ENCODE assay signal across 11 cellular contexts in genomic region chr14:93375673-93376156, GRCh38. TPM values are rescaled to one million over a fixed set of nuclear protein-coding genes. Genes with fewer than 3 reads are reported as not detected.
DNase-seq lines count a peak whose midpoint lies in the region; ATAC-seq and TF ChIP-seq lines count a peak whose summit lies in the region.
"Had no signal": no experiment of that assay in that cellular context is flagged by ENCODE, and none has a peak within 500 bp of the region (broad histone marks: within the 10 kb centered on the region; RNA-seq: fewer than 3 reads in every experiment).

No MANE protein-coding gene starts in this region.

- H3K4me3 Mint-ChIP-seq in type B pancreatic cell = no peak overlapping the region
- no peak overlapping the region for H3K4me3 Mint-ChIP-seq in activated CD4-positive, alpha-beta T cell treated with anti-CD3 and anti-CD28 coated beads for 36 hours
- H3K4me3 Mint-ChIP-seq in natural killer cell treated with Interleukin-12 subunit alpha and Interleukin-12 subunit beta and Interleukin-15 and Interleukin-18, amount 100 ng/mL, for 72 hours = no peak overlapping the region

- intact Hi-C loops in activated CD4-positive, alpha-beta T cell treated with anti-CD3 and anti-CD28 coated beads for 36 hours (cut with DNase I, micrococcal nuclease) = no loop called here

- DNase-seq in GM12865 (ENCODE audit: low read depth) (peak; percentile 92), NOMO-1 treated with dmso at 0.1 percent for 144 hours (lab: John Stamatoyannopoulos, UW; ENCODE audit: unreplicated experiment) (peak; percentile 80), NCI-H510A (lab: John Stamatoyannopoulos, UW) (no peak), type B pancreatic cell (ENCODE audit: extremely low spot score, unreplicated experiment) (no peak)
- no peak for DNase-seq in activated CD4-positive, alpha-beta T cell treated with anti-CD3 and anti-CD28 coated beads for 36 hours
- no peak for DNase-seq in natural killer cell treated with Interleukin-12 subunit alpha and Interleukin-12 subunit beta and Interleukin-15 and Interleukin-18, amount 100 ng/mL, for 72 hours (ENCODE audit: low spot score)
- DNase-seq: COR-L47, NCI-H510A treated with DMSO at 0.1 percent for 48 hours had no signal

- no peak overlapping the region for H3K4me3 ChIP-seq in GM12865 (ENCODE audit: low read depth, low read length)
- H3K4me3 ChIP-seq: cardiac muscle cell had no signal

- H3K9me3 Mint-ChIP-seq in type B pancreatic cell = peaks cover 7% of the 10 kb centered on the region
- no peaks in the 10 kb centered on the region for H3K9me3 Mint-ChIP-seq in activated CD4-positive, alpha-beta T cell treated with anti-CD3 and anti-CD28 coated beads for 36 hours (ENCODE audit: low read depth)
- H3K9me3 Mint-ChIP-seq in natural killer cell treated with Interleukin-12 subunit alpha and Interleukin-12 subunit beta and Interleukin-15 and Interleukin-18, amount 100 ng/mL, for 72 hours = no peaks in the 10 kb centered on the region

- ATAC-seq in GM19455 (IDR thresholded peaks at IDR 0.05; ENCODE audit: unreplicated experiment) = peak; percentile 92
- ATAC-seq in HG03060 (IDR thresholded peaks at IDR 0.05; ENCODE audit: low read depth, unreplicated experiment) = peak; percentile 95
- ATAC-seq in activated CD4-positive, alpha-beta T cell treated with anti-CD3 and anti-CD28 coated beads for 36 hours = no peak
- no peak for ATAC-seq in natural killer cell treated with Interleukin-12 subunit alpha and Interleukin-12 subunit beta and Interleukin-15 and Interleukin-18, amount 100 ng/mL, for 72 hours

- no peaks in the 10 kb centered on the region for H3K4me1 Mint-ChIP-seq in type B pancreatic cell (ENCODE audit: unreplicated experiment)
- no peaks in the 10 kb centered on the region for H3K4me1 Mint-ChIP-seq in activated CD4-positive, alpha-beta T cell treated with anti-CD3 and anti-CD28 coated beads for 36 hours
- no peaks in the 10 kb centered on the region for H3K4me1 Mint-ChIP-seq in natural killer cell treated with Interleukin-12 subunit alpha and Interleukin-12 subunit beta and Interleukin-15 and Interleukin-18, amount 100 ng/mL, for 72 hours (ENCODE audit: low read depth in 2 of 2)

- POLR2A ChIA-PET in activated CD4-positive, alpha-beta T cell treated with anti-CD3 and anti-CD28 coated beads for 36 hours (lab: Charles Lee) = no interaction called here

- TF ChIP-seq CTCF in GM12865 (IDR thresholded peaks at IDR 0.05; ENCODE audit: insufficient read depth, low read depth, low read length, missing control alignments) (no peak), type B pancreatic cell (conservative IDR thresholded peaks at IDR 0.05) (no peak)

- H3K36me3 Mint-ChIP-seq in type B pancreatic cell = no peaks in the 10 kb centered on the region
- H3K36me3 Mint-ChIP-seq in activated CD4-positive, alpha-beta T cell treated with anti-CD3 and anti-CD28 coated beads for 36 hours (ENCODE audit: low read depth) = no peaks in the 10 kb centered on the region
- no peaks in the 10 kb centered on the region for H3K36me3 Mint-ChIP-seq in natural killer cell treated with Interleukin-12 subunit alpha and Interleukin-12 subunit beta and Interleukin-15 and Interleukin-18, amount 100 ng/mL, for 72 hours

- peaks cover 16% of the 10 kb centered on the region for H3K27me3 Mint-ChIP-seq in type B pancreatic cell
- peaks cover 10% of the 10 kb centered on the region for H3K27me3 Mint-ChIP-seq in activated CD4-positive, alpha-beta T cell treated with anti-CD3 and anti-CD28 coated beads for 36 hours
- peaks cover 18 to 22% of the 10 kb centered on the region in 2 donors for H3K27me3 Mint-ChIP-seq in natural killer cell treated with Interleukin-12 subunit alpha and Interleukin-12 subunit beta and Interleukin-15 and Interleukin-18, amount 100 ng/mL, for 72 hours

- CTCF ChIA-PET in activated CD4-positive, alpha-beta T cell treated with anti-CD3 and anti-CD28 coated beads for 36 hours (lab: Charles Lee) = no interaction called here

- H3K27ac Mint-ChIP-seq in type B pancreatic cell = no peak overlapping the region
- H3K27ac Mint-ChIP-seq in activated CD4-positive, alpha-beta T cell treated with anti-CD3 and anti-CD28 coated beads for 36 hours = no peak overlapping the region
- no peak overlapping the region for H3K27ac Mint-ChIP-seq in natural killer cell treated with Interleukin-12 subunit alpha and Interleukin-12 subunit beta and Interleukin-15 and Interleukin-18, amount 100 ng/mL, for 72 hours

RNA-seq across cellular contexts. Expression of gene COX8C, which starts 28.7 kb away (rescaled TPM):
- total RNA-seq in type B pancreatic cell (ENCODE audit: low replicate concordance) = not detected in 2 replicates
- not detected for total RNA-seq in activated CD4-positive, alpha-beta T cell treated with anti-CD3 and anti-CD28 coated beads for 36 hours
- not detected for total RNA-seq in natural killer cell treated with Interleukin-12 subunit alpha and Interleukin-12 subunit beta and Interleukin-15 and Interleukin-18, amount 100 ng/mL, for 72 hours
- total RNA-seq: cardiac muscle cell had no signal

RNA-seq across cellular contexts. Expression of gene BTBD7, which starts 42.9 kb away (rescaled TPM):
- 47.9 and 48.1 TPM in 2 replicates for total RNA-seq in type B pancreatic cell (ENCODE audit: low replicate concordance)
- total RNA-seq in activated CD4-positive, alpha-beta T cell treated with anti-CD3 and anti-CD28 coated beads for 36 hours = 1 to 10 TPM; 6.5 to 9.5 TPM
- total RNA-seq in natural killer cell treated with Interleukin-12 subunit alpha and Interleukin-12 subunit beta and Interleukin-15 and Interleukin-18, amount 100 ng/mL, for 72 hours = 10 to 100 TPM; 25.2 to 31.4 TPM

RNA-seq across cellular contexts. Expression of gene UNC79, which starts 55.0 kb away (rescaled TPM):
- 1.8 and 2.1 TPM in 2 replicates for total RNA-seq in type B pancreatic cell (ENCODE audit: low replicate concordance)
- under 1 TPM in 1 of 2 experiments, not detected in 1; 0.02 TPM for total RNA-seq in activated CD4-positive, alpha-beta T cell treated with anti-CD3 and anti-CD28 coated beads for 36 hours
- total RNA-seq in natural killer cell treated with Interleukin-12 subunit alpha and Interleukin-12 subunit beta and Interleukin-15 and Interleukin-18, amount 100 ng/mL, for 72 hours = under 1 TPM; 0.02 to 0.06 TPM

Comparison
In these comparisons a context has a peak if more than half of its experiments do, and no peak if none do; other contexts are left out.
1. DNase-seq: peak in GM12865 (single experiment) and NOMO-1 treated with dmso at 0.1 percent for 144 hours (single experiment); none in NCI-H510A (single experiment), type B pancreatic cell (single experiment), activated CD4-positive, alpha-beta T cell treated with anti-CD3 and anti-CD28 coated beads for 36 hours (single experiment) and natural killer cell treated with Interleukin-12 subunit alpha and Interleukin-12 subunit beta and Interleukin-15 and Interleukin-18, amount 100 ng/mL, for 72 hours (single experiment).
2. ATAC-seq: peak in GM19455 (single experiment) and HG03060 (single experiment); none in activated CD4-positive, alpha-beta T cell treated with anti-CD3 and anti-CD28 coated beads for 36 hours (single experiment) and natural killer cell treated with Interleukin-12 subunit alpha and Interleukin-12 subunit beta and Interleukin-15 and Interleukin-18, amount 100 ng/mL, for 72 hours (0 of 2).